Comparison of ENCODE assay signal across 15 cellular contexts in the genomic region with DNA sequence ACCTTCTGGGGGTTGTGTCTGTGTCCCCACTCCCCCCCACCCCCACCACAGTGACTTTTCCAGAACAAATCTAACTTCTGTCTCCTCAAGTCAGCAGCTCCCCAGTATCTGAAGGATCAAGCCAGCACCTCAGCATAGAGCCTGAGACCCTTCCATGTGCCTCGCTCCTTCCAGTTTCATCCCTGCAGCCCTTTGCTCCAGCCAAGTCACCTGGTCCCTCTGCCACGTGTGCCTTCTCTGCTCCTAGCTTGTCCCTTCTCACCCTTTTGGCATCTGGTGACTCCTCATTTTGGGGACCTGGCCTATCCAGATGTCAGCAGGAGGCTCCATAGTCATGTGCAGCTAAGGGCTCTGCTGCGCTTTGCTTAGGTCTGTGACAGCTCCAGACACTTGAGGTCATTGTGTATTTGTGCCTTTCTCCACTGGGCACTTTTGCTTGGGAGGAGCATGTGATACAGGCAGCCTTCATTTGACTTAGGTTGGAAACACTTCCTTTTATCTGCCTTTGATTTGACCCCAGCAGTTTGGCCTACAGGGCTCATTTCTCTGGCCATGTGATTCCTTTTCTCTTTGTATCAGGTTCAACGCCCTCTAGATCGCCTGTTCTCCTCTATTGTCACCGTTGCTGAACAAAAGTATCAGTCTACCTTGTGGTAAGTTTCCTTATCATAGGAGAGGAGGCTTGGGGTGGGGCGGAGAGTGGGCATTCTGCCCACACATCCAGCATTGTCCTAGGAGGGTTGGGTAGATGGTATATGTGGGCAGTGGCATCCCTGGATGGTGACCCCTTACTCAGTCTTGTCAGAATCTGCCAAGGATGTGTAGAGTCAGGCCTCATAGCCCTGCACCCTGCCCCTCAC. TPM values are rescaled to one million over a fixed set of nuclear protein-coding genes. Genes with fewer than 3 reads are reported as not detected.
DNase-seq lines count a peak whose midpoint lies in the region; ATAC-seq and TF ChIP-seq lines count a peak whose summit lies in the region.
"Had no signal": no experiment of that assay in that cellular context is flagged by ENCODE, and none has a peak within 500 bp of the region (broad histone marks: within the 10 kb centered on the region; RNA-seq: fewer than 3 reads in every experiment).

No MANE protein-coding gene starts in this region.

- peak overlapping the region; percentile 17 to 90 (median 52) for H3K4me3 Mint-ChIP-seq in CD4-positive, CD25-positive, alpha-beta regulatory T cell
- H3K4me3 Mint-ChIP-seq in central memory CD8-positive, alpha-beta T cell: peak overlapping the region; percentile 44
- H3K4me3 Mint-ChIP-seq: GM23338 had no signal

- no peak overlapping the region for H3K4me3 ChIP-seq in CD4-positive, CD25-positive, alpha-beta regulatory T cell (ENCODE audit: low read depth, low read length)
- no peak overlapping the region for H3K4me3 ChIP-seq in parathyroid adenoma (ENCODE audit: low read depth, low read length)
- H3K4me3 ChIP-seq: GM23338, psoas muscle had no signal

- peak overlapping the region; percentile 73 for H3K27ac ChIP-seq in CD4-positive, CD25-positive, alpha-beta regulatory T cell (ENCODE audit: insufficient read depth, low read length, poor library complexity, severe bottlenecking)
- H3K27ac ChIP-seq in KOPT-K1 (ENCODE audit: low read depth, low read length, poor library complexity, severe bottlenecking) (peak overlapping the region; percentile 92), parathyroid adenoma (peak overlapping the region; percentile 97)
- H3K27ac ChIP-seq: C4-2B had no signal

- no peaks in the 10 kb centered on the region for H3K27me3 Mint-ChIP-seq in CD4-positive, CD25-positive, alpha-beta regulatory T cell
- no peaks in the 10 kb centered on the region for H3K27me3 Mint-ChIP-seq in central memory CD8-positive, alpha-beta T cell

- no peak overlapping the region for H2AFZ ChIP-seq in parathyroid adenoma
- H2AFZ ChIP-seq: GM23338 had no signal

- no peak for DNase-seq in CD4-positive, CD25-positive, alpha-beta regulatory T cell
- DNase-seq in central memory CD8-positive, alpha-beta T cell (ENCODE audit: low spot score in 2 of 2): no peak
- DNase-seq in UCSD-AML1 (lab: John Stamatoyannopoulos, UW; ENCODE audit: unreplicated experiment): no peak
- DNase-seq in NOMO-1 (lab: John Stamatoyannopoulos, UW; ENCODE audit: unreplicated experiment in 2 of 2): no peak
- DNase-seq in HCEC 1CT: no peak
- DNase-seq in GM03348 (ENCODE audit: low spot score): no peak
- DNase-seq: activated CD4-positive, alpha-beta T cell treated with anti-CD3 and anti-CD28 coated beads for 1 hour; mesendoderm; psoas muscle; stimulated activated CD4-positive, alpha-beta T cell treated with anti-CD3 and anti-CD28 coated beads, Interleukin-2, amount 100 ng/mL, for 48 hours; stimulated activated naive CD4-positive, alpha-beta T cell had no signal

- no peaks in the 10 kb centered on the region for H3K9me3 Mint-ChIP-seq in CD4-positive, CD25-positive, alpha-beta regulatory T cell
- H3K9me3 Mint-ChIP-seq in central memory CD8-positive, alpha-beta T cell: no peaks in the 10 kb centered on the region
- H3K9me3 Mint-ChIP-seq: GM23338 had no signal

- peaks cover 25% of the 10 kb centered on the region for H3K36me3 Mint-ChIP-seq in CD4-positive, CD25-positive, alpha-beta regulatory T cell
- peaks cover 10% of the 10 kb centered on the region for H3K36me3 Mint-ChIP-seq in central memory CD8-positive, alpha-beta T cell (ENCODE audit: insufficient read depth)

- peaks cover 85% of the 10 kb centered on the region for H3K4me1 ChIP-seq in CD4-positive, CD25-positive, alpha-beta regulatory T cell (ENCODE audit: control insufficient read depth, insufficient read depth, low read length, poor library complexity, severe bottlenecking)
- peaks cover 64% of the 10 kb centered on the region for H3K4me1 ChIP-seq in parathyroid adenoma

- H3K4me1 Mint-ChIP-seq in CD4-positive, CD25-positive, alpha-beta regulatory T cell: peaks cover 4 to 90% (median 70%) of the 10 kb centered on the region in 4 donors
- H3K4me1 Mint-ChIP-seq in central memory CD8-positive, alpha-beta T cell: peaks cover 84% of the 10 kb centered on the region
- H3K4me1 Mint-ChIP-seq: GM23338 had no signal

- no peak overlapping the region for H3K9ac ChIP-seq in parathyroid adenoma

- no peaks in the 10 kb centered on the region for H3K79me2 ChIP-seq in parathyroid adenoma

- H3K4me2 ChIP-seq in parathyroid adenoma (ENCODE audit: low read length): no peak overlapping the region
- H3K4me2 ChIP-seq: GM23338 had no signal

- H3K27ac Mint-ChIP-seq in CD4-positive, CD25-positive, alpha-beta regulatory T cell: peak overlapping the region; percentile 72 to 96 (median 96)
- peak overlapping the region; percentile 91 for H3K27ac Mint-ChIP-seq in central memory CD8-positive, alpha-beta T cell (ENCODE audit: low read depth)
- H3K27ac Mint-ChIP-seq: GM23338 had no signal

- H3K27me3 ChIP-seq in CD4-positive, CD25-positive, alpha-beta regulatory T cell (ENCODE audit: control insufficient read depth, insufficient read depth, low read length): no peaks in the 10 kb centered on the region
- no peaks in the 10 kb centered on the region for H3K27me3 ChIP-seq in parathyroid adenoma (ENCODE audit: control insufficient read depth, insufficient read depth, low read length)

- H3K36me3 ChIP-seq in CD4-positive, CD25-positive, alpha-beta regulatory T cell (ENCODE audit: control insufficient read depth, insufficient read depth, low read length): peaks cover 2% of the 10 kb centered on the region
- H3K36me3 ChIP-seq in KOPT-K1 (ENCODE audit: insufficient read depth, low read length) (peaks cover 32% of the 10 kb centered on the region), parathyroid adenoma (ENCODE audit: control insufficient read depth, insufficient read depth, low read length) (no peaks in the 10 kb centered on the region)

- H3K9me3 ChIP-seq in CD4-positive, CD25-positive, alpha-beta regulatory T cell (ENCODE audit: control insufficient read depth in 2 of 2, low read length in 2 of 2): no peaks in the 10 kb centered on the region
- no peaks in the 10 kb centered on the region for H3K9me3 ChIP-seq in KOPT-K1 (ENCODE audit: insufficient read depth, low read length, poor library complexity, severe bottlenecking)
- H3K9me3 ChIP-seq in parathyroid adenoma (ENCODE audit: control insufficient read depth, low read length): no peaks in the 10 kb centered on the region
- H3K9me3 ChIP-seq: psoas muscle had no signal

- no peak for TF ChIP-seq CTCF in parathyroid adenoma (IDR thresholded peaks at IDR 0.05)

- ATAC-seq in CD4-positive, CD25-positive, alpha-beta regulatory T cell (ENCODE audit: low read depth in 2 of 2): no peak
- no peak for ATAC-seq in central memory CD8-positive, alpha-beta T cell (replicated peaks; ENCODE audit: extremely low read depth, poor library complexity, severe bottlenecking)
- ATAC-seq: GM23338, psoas muscle had no signal

RNA-seq across cellular contexts. Expression of a gene that starts 7.1 kb away (rescaled TPM):
- 115 TPM for total RNA-seq in CD4-positive, CD25-positive, alpha-beta regulatory T cell
- 10 to 100 TPM; 52.0 to 67.5 (median 56.6) TPM for polyA plus RNA-seq in CD4-positive, CD25-positive, alpha-beta regulatory T cell

RNA-seq across cellular contexts. Expression of a gene that starts 55.0 kb away (rescaled TPM):
- total RNA-seq in CD4-positive, CD25-positive, alpha-beta regulatory T cell: 15.2 TPM
- polyA plus RNA-seq in CD4-positive, CD25-positive, alpha-beta regulatory T cell: 10 to 100 TPM in 2 of 4 donors, 1 to 10 TPM in 2; 7.7 to 11.5 (median 10.3) TPM

RNA-seq across cellular contexts. Expression of a gene that starts 55.1 kb away (rescaled TPM):
- total RNA-seq in CD4-positive, CD25-positive, alpha-beta regulatory T cell: 14.9 TPM
- polyA plus RNA-seq in CD4-positive, CD25-positive, alpha-beta regulatory T cell: 10 to 100 TPM; 48.0 to 68.2 (median 63.9) TPM
